ENCODE assay signal across 8 cellular contexts in genomic region chr12:121399391-121400331, GRCh38. TPM values are rescaled to one million over a fixed set of nuclear protein-coding genes. Genes with fewer than 3 reads are reported as not detected.
DNase-seq lines count a peak whose midpoint lies in the region; ATAC-seq and TF ChIP-seq lines count a peak whose summit lies in the region.

Gene RNF34 (plus strand): TSS chr12:121400118. CDS start chr12:121400213, 95 bp downstream.

- peaks cover 35% of the 10 kb centered on the region for H3K36me3 Mint-ChIP-seq in activated CD4-positive, alpha-beta T cell treated with anti-CD3 and anti-CD28 coated beads for 36 hours (ENCODE audit: low read depth)

- CTCF ChIA-PET in activated CD4-positive, alpha-beta T cell treated with anti-CD3 and anti-CD28 coated beads for 36 hours (lab: Charles Lee): interaction anchor here (0.7 to 2.5 kb wide), 8 partner anchors 17 to 272 kb away, joined by 3 to 14 read pairs (median 4); no protein-coding TSS in a partner anchor

- H3K27me3 Mint-ChIP-seq in activated CD4-positive, alpha-beta T cell treated with anti-CD3 and anti-CD28 coated beads for 36 hours: no peaks in the 10 kb centered on the region

- H3K9me3 Mint-ChIP-seq in activated CD4-positive, alpha-beta T cell treated with anti-CD3 and anti-CD28 coated beads for 36 hours (ENCODE audit: low read depth): no peaks in the 10 kb centered on the region

- H3K27me3 ChIP-seq in kidney epithelial cell (ENCODE audit: control insufficient read depth, insufficient read depth, low read length): no peaks in the 10 kb centered on the region

- H3K36me3 ChIP-seq in kidney epithelial cell (ENCODE audit: control insufficient read depth, insufficient read depth, low read length): no peaks in the 10 kb centered on the region

- peak within 1 kb of the TSS; percentile 86 for H3K4me3 Mint-ChIP-seq in activated CD4-positive, alpha-beta T cell treated with anti-CD3 and anti-CD28 coated beads for 36 hours

- TF ChIP-seq CTCF in choroid plexus epithelial cell (conservative IDR thresholded peaks at IDR 0.05; ENCODE audit: low read depth, low read length): peak; percentile 25
- no peak for TF ChIP-seq CTCF in kidney epithelial cell (IDR thresholded peaks at IDR 0.05; ENCODE audit: insufficient read depth, low read length, poor library complexity, severe bottlenecking)

- H3K27ac Mint-ChIP-seq in activated CD4-positive, alpha-beta T cell treated with anti-CD3 and anti-CD28 coated beads for 36 hours: peak within 1 kb of the TSS; percentile 93

- POLR2A ChIA-PET in activated CD4-positive, alpha-beta T cell treated with anti-CD3 and anti-CD28 coated beads for 36 hours (lab: Charles Lee): interaction anchor here (0.6 to 2.3 kb wide), 7 partner anchors 8 to 227 kb away, joined by 3 to 27 read pairs (median 5); partner anchors contain the start of gene ANAPC5

- ATAC-seq in HG03442 (IDR thresholded peaks at IDR 0.05; ENCODE audit: unreplicated experiment): peak; percentile 89
- ATAC-seq in activated CD4-positive, alpha-beta T cell treated with anti-CD3 and anti-CD28 coated beads for 36 hours: peak; percentile 91

- DNase-seq in Ammon's horn (ENCODE audit: low spot score): peak; percentile 98
- DNase-seq in GM19238 (ENCODE audit: insufficient read length, low spot score): peak; percentile 86
- DNase-seq in NCI-H524 (lab: John Stamatoyannopoulos, UW): peak; percentile 94 to 97
- DNase-seq in activated CD4-positive, alpha-beta T cell treated with anti-CD3 and anti-CD28 coated beads for 36 hours: peak; percentile 99
- DNase-seq in choroid plexus epithelial cell (ENCODE audit: low read depth): peak; percentile 99
- peak; percentile 87 for DNase-seq in kidney epithelial cell (ENCODE audit: low read depth)
- DNase-seq in stimulated activated CD4-positive, alpha-beta T cell treated with anti-CD3 and anti-CD28 coated beads, Interleukin-15, amount 100 ng/mL, for 48 hours (ENCODE audit: low read depth in 2 of 2): peak; percentile 98 to 99

- peaks cover 33% of the 10 kb centered on the region for H3K4me1 Mint-ChIP-seq in activated CD4-positive, alpha-beta T cell treated with anti-CD3 and anti-CD28 coated beads for 36 hours

- intact Hi-C loops in activated CD4-positive, alpha-beta T cell treated with anti-CD3 and anti-CD28 coated beads for 36 hours (cut with DNase I, micrococcal nuclease): loop anchor here (1.0 to 5.0 kb wide), 14 partner anchors 47 to 713 kb away; partner anchors contain the start of genes ANAPC5 (in 2 of the 2), CAMKK2 (in 1 of the 2), MLEC (in 1 of the 2) and OASL (in 1 of the 2)

- peak within 1 kb of the TSS; percentile 90 for H3K4me3 ChIP-seq in choroid plexus epithelial cell (ENCODE audit: low read depth, low read length)
- H3K4me3 ChIP-seq in kidney epithelial cell (ENCODE audit: low read depth, low read length): peak within 1 kb of the TSS; percentile 79

RNA-seq across cellular contexts. Expression of gene RNF34, which starts in this region (rescaled TPM):
- 10 to 100 TPM; 64.2 to 75.7 TPM for total RNA-seq in activated CD4-positive, alpha-beta T cell treated with anti-CD3 and anti-CD28 coated beads for 36 hours
- total RNA-seq in kidney epithelial cell: 37.7 and 45.3 TPM in 2 replicates

Comparison
In these comparisons a context has a peak if more than half of its experiments do, and no peak if none do; other contexts are left out.
1. Peak in every context shown above with its lines: DNase-seq, ATAC-seq and H3K4me3 ChIP-seq.